In the genomic region with DNA sequence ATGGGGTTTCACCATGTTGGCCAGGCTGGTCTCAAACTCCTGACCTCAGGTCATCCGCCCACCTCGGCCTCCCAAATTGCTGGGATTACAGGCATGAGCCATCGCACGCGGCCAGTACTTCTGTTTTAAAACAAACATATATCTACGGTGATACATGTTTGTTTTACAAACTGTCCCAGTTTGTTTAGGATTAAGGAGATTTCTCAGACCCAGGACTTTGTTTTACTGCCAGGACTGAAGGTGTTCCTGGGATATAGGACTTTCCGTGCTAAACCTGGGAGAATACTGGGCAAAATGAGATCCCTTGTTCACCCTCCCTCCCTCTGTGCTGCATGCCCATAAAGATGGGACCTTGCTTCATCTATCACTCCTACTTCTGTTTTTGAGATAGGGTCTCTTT, we compare ENCODE assay signal across 1 cellular context.
TF ChIP-seq lines count a peak whose summit lies in the region.

No MANE protein-coding gene starts in this region.

TF ChIP-seq in HepG2, 621 proteins besides CTCF, POLR2A, EP300 and RAD21:
- TF ChIP-seq PITX1 (CRISPR knock-in tag; IDR thresholded peaks at IDR 0.05) = peak; percentile 37; the same call in 1 of the 2 replicates
- TF ChIP-seq, protein P1, sequence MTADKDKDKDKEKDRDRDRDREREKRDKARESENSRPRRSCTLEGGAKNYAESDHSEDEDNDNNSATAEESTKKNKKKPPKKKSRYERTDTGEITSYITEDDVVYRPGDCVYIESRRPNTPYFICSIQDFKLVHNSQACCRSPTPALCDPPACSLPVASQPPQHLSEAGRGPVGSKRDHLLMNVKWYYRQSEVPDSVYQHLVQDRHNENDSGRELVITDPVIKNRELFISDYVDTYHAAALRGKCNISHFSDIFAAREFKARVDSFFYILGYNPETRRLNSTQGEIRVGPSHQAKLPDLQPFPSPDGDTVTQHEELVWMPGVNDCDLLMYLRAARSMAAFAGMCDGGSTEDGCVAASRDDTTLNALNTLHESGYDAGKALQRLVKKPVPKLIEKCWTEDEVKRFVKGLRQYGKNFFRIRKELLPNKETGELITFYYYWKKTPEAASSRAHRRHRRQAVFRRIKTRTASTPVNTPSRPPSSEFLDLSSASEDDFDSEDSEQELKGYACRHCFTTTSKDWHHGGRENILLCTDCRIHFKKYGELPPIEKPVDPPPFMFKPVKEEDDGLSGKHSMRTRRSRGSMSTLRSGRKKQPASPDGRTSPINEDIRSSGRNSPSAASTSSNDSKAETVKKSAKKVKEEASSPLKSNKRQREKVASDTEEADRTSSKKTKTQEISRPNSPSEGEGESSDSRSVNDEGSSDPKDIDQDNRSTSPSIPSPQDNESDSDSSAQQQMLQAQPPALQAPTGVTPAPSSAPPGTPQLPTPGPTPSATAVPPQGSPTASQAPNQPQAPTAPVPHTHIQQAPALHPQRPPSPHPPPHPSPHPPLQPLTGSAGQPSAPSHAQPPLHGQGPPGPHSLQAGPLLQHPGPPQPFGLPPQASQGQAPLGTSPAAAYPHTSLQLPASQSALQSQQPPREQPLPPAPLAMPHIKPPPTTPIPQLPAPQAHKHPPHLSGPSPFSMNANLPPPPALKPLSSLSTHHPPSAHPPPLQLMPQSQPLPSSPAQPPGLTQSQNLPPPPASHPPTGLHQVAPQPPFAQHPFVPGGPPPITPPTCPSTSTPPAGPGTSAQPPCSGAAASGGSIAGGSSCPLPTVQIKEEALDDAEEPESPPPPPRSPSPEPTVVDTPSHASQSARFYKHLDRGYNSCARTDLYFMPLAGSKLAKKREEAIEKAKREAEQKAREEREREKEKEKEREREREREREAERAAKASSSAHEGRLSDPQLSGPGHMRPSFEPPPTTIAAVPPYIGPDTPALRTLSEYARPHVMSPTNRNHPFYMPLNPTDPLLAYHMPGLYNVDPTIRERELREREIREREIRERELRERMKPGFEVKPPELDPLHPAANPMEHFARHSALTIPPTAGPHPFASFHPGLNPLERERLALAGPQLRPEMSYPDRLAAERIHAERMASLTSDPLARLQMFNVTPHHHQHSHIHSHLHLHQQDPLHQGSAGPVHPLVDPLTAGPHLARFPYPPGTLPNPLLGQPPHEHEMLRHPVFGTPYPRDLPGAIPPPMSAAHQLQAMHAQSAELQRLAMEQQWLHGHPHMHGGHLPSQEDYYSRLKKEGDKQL (CRISPR knock-in tag; IDR thresholded peaks at IDR 0.05; ENCODE audit: low read depth) = no peak
